17 cellular contexts compared by ENCODE assay signal in the genomic region with DNA sequence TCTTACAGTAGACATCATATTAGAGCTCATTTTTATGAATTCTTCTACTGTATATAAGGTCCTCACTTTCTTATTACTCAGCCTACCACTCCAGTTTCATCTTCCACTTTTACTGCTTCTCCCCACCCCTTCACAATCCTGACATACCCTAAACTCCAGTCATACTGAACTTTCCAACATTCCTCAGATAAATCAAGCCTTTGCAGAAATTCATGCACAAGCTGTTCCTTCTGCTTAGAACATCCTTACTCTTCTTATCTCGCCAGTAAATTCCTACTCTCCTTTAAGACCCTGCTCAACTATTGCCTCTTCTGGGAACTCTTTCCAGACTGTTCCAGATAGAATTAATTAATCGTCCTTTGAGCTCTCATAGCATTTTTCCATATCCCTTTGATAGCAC. TPM values are rescaled to one million over a fixed set of nuclear protein-coding genes. Genes with fewer than 3 reads are reported as not detected.
DNase-seq lines count a peak whose midpoint lies in the region; ATAC-seq, FAIRE-seq and TF ChIP-seq lines count a peak whose summit lies in the region.
"Had no signal": no experiment of that assay in that cellular context is flagged by ENCODE, and none has a peak within 500 bp of the region (broad histone marks: within the 10 kb centered on the region; RNA-seq: fewer than 3 reads in every experiment).

No MANE protein-coding gene starts in this region.

- intact Hi-C loops in ascending aorta (cut with DNase I): no loop called here

- no peak for ATAC-seq in GM21423 (IDR thresholded peaks at IDR 0.05; ENCODE audit: unreplicated experiment)
- ATAC-seq: activated CD4-positive, alpha-beta T cell treated with anti-CD3 and anti-CD28 coated beads for 36 hours had no signal

- peaks cover 36% of the 10 kb centered on the region for H3K4me1 Mint-ChIP-seq in astrocyte (ENCODE audit: low read depth, unreplicated experiment)
- H3K4me1 Mint-ChIP-seq: activated CD4-positive, alpha-beta T cell treated with anti-CD3 and anti-CD28 coated beads for 36 hours had no signal

- H3K9me3 Mint-ChIP-seq in astrocyte (ENCODE audit: unreplicated experiment): no peaks in the 10 kb centered on the region
- H3K9me3 Mint-ChIP-seq: T-helper 1 cell treated with Interleukin-12 subunit alpha and Interleukin-12 subunit beta and Interleukin-4 antibody, amounts not matched to agents 30 μg/mL and 1 μg/mL, for 36 hours had no signal

- no peaks in the 10 kb centered on the region for H3K36me3 Mint-ChIP-seq in astrocyte (ENCODE audit: low read depth, unreplicated experiment)
- H3K36me3 Mint-ChIP-seq: activated naive CD8-positive, alpha-beta T cell had no signal

- H3K27me3 Mint-ChIP-seq in astrocyte (ENCODE audit: low read depth, unreplicated experiment): no peaks in the 10 kb centered on the region
- H3K27me3 Mint-ChIP-seq: activated CD4-positive, alpha-beta T cell treated with anti-CD3 and anti-CD28 coated beads for 36 hours; activated naive CD8-positive, alpha-beta T cell had no signal

- no peaks in the 10 kb centered on the region for H4K20me1 ChIP-seq in astrocyte (ENCODE audit: insufficient read depth, low read length)
- no peaks in the 10 kb centered on the region for H4K20me1 ChIP-seq in hepatocyte (ENCODE audit: insufficient read depth, poor library complexity, severe bottlenecking)

- no peak for TF ChIP-seq CTCF in astrocyte (IDR thresholded peaks at IDR 0.05; ENCODE audit: insufficient read depth, low read depth, low read length)
- no peak for TF ChIP-seq CTCF in hepatocyte (IDR thresholded peaks at IDR 0.05; ENCODE audit: poor library complexity)
- no peak for TF ChIP-seq CTCF in GM10266 (IDR thresholded peaks at IDR 0.05; ENCODE audit: control insufficient read depth, insufficient read depth, low read depth, missing control alignments)
- no peak for TF ChIP-seq CTCF in ascending aorta (IDR thresholded peaks at IDR 0.05)

- H2AFZ ChIP-seq in astrocyte (ENCODE audit: low read depth, low read length) (no peak overlapping the region), hepatocyte (no peak overlapping the region)
- H2AFZ ChIP-seq: PC-9 had no signal

- H3K79me2 ChIP-seq in astrocyte (ENCODE audit: insufficient read depth, low read length) (no peaks in the 10 kb centered on the region), hepatocyte (no peaks in the 10 kb centered on the region)

- WGBS in hepatocyte (ENCODE audit: low lambda C conversion rate, missing lambda C conversion rate): 44% methylated on average over 2 of the region's 2 CpGs

- peak; percentile 24 for FAIRE-seq in GM18507 (lab: Jason Lieb, UNC)
- no peak for FAIRE-seq in astrocyte (lab: Jason Lieb, UNC)
- FAIRE-seq: small intestine had no signal

- H3K27me3 ChIP-seq in astrocyte (ENCODE audit: insufficient read depth, low read length) (no peaks in the 10 kb centered on the region), hepatocyte (no peaks in the 10 kb centered on the region), ascending aorta (no peaks in the 10 kb centered on the region)

- H3K4me3 ChIP-seq in astrocyte (ENCODE audit: insufficient read depth, low read depth, low read length) (no peak overlapping the region), hepatocyte (no peak overlapping the region), ascending aorta (no peak overlapping the region)
- H3K4me3 ChIP-seq: PC-9 had no signal

- peak overlapping the region; percentile 95 for H3K27ac Mint-ChIP-seq in astrocyte (ENCODE audit: unreplicated experiment)
- H3K27ac Mint-ChIP-seq: activated CD4-positive, alpha-beta T cell treated with anti-CD3 and anti-CD28 coated beads for 36 hours; activated naive CD8-positive, alpha-beta T cell; T-helper 1 cell treated with Interleukin-12 subunit alpha and Interleukin-12 subunit beta and Interleukin-4 antibody, amounts not matched to agents 30 μg/mL and 1 μg/mL, for 36 hours had no signal

- H3K4me3 Mint-ChIP-seq in astrocyte (ENCODE audit: unreplicated experiment): no peak overlapping the region
- H3K4me3 Mint-ChIP-seq: activated CD4-positive, alpha-beta T cell treated with anti-CD3 and anti-CD28 coated beads for 36 hours; activated naive CD8-positive, alpha-beta T cell; T-helper 1 cell treated with Interleukin-12 subunit alpha and Interleukin-12 subunit beta and Interleukin-4 antibody, amounts not matched to agents 30 μg/mL and 1 μg/mL, for 36 hours had no signal

- peak overlapping the region; percentile 49 for H3K9ac ChIP-seq in astrocyte (ENCODE audit: low read length)

- no peaks in the 10 kb centered on the region for H3K9me3 ChIP-seq in astrocyte (ENCODE audit: insufficient read depth, low read depth, low read length)
- H3K9me3 ChIP-seq in hepatocyte (ENCODE audit: low read depth): no peaks in the 10 kb centered on the region
- H3K9me3 ChIP-seq in ascending aorta: no peaks in the 10 kb centered on the region

- H3K36me3 ChIP-seq in astrocyte (ENCODE audit: insufficient read depth, low read length): no peaks in the 10 kb centered on the region
- H3K36me3 ChIP-seq in hepatocyte (replicated peaks; ENCODE audit: insufficient read depth, low read depth): no peaks in the 10 kb centered on the region
- no peaks in the 10 kb centered on the region for H3K36me3 ChIP-seq in ascending aorta

- H3K4me1 ChIP-seq in astrocyte (ENCODE audit: insufficient read depth, low read length) (peaks cover 29% of the 10 kb centered on the region), hepatocyte (ENCODE audit: insufficient read depth) (peaks cover 2% of the 10 kb centered on the region), ascending aorta (no peaks in the 10 kb centered on the region)

- H3K27ac ChIP-seq in astrocyte (ENCODE audit: low read depth, low read length) (peak overlapping the region; percentile 72), hepatocyte (peak overlapping the region; percentile 64), ascending aorta (no peak overlapping the region)
- H3K27ac ChIP-seq: PC-9 had no signal

- H3K9me2 ChIP-seq in hepatocyte (replicated peaks; ENCODE audit: insufficient read depth): no peaks in the 10 kb centered on the region

- DNase-seq in A172 (ENCODE audit: low spot score) (peak; percentile 40), GM18507 (ENCODE audit: extremely low spot score, insufficient read length, low read depth) (no peak), astrocyte (ENCODE audit: low read depth) (peak; percentile 90), hepatocyte (ENCODE audit: low spot score) (peak; percentile 30), GM10266 (ENCODE audit: extremely low spot score) (no peak), COLO829 (ENCODE audit: low spot score) (no peak), ascending aorta (ENCODE audit: low spot score in 2 of 2) (no peak)
- DNase-seq: activated CD4-positive, alpha-beta T cell treated with anti-CD3 and anti-CD28 coated beads for 36 hours; NCI-H1694 treated with DMSO at 0.1 percent for 48 hours; NCI-H510A treated with DMSO at 0.1 percent for 48 hours; PC-9; small intestine had no signal

- peak overlapping the region; percentile 72 for H3K4me2 ChIP-seq in astrocyte (ENCODE audit: low read length)
- H3K4me2 ChIP-seq in hepatocyte: no peak overlapping the region
- H3K4me2 ChIP-seq: PC-9 had no signal

RNA-seq across cellular contexts. Expression of a gene that starts 24.8 kb away (rescaled TPM):
- total RNA-seq in A172 (2014; rRNA removed; shearing (Covaris generic)): 0.02 and 0.03 TPM in 2 replicates
- 0.91 and 0.94 TPM in 2 replicates for total RNA-seq in astrocyte
- total RNA-seq in hepatocyte: 2.7 and 2.9 TPM in 2 replicates
- 0.65 and 1.3 TPM in 2 replicates for polyA plus RNA-seq in hepatocyte
- total RNA-seq in ascending aorta: not detected
- total RNA-seq: epithelial cell of proximal tubule, lung microvascular endothelial cell had no signal

Comparison
In these comparisons a context has a peak if more than half of its experiments do, and no peak if none do; other contexts are left out.
1. DNase-seq: peak in A172 (single experiment), astrocyte (single experiment) and hepatocyte (single experiment); none in GM18507 (single experiment), GM10266 (single experiment), COLO829 (single experiment) and ascending aorta (0 of 2).
2. H3K27ac ChIP-seq: peak in astrocyte (single experiment) and hepatocyte (single experiment); none in ascending aorta (0 of 2).